Comparison of ENCODE assay signal across 16 cellular contexts in the genomic region with DNA sequence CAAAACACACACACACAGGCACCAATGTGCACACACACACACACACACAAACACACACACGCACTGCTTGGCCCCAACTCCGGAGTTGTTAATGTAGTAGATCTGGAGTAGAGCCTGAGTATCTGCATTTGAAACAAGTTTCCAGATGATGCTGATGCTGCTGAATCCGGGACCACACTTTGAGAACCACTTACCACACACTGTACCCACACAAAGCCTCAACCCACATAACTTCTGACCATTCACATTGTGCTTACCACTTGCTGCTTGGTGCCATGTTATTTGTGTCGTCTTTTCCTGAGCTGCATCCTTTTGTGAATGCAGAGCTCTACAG.
"Had no signal": no experiment of that assay in that cellular context is flagged by ENCODE, and none has a peak within 500 bp of the region (broad histone marks: within the 10 kb centered on the region; RNA-seq: fewer than 3 reads in every experiment).

No MANE protein-coding gene starts in this region.

- ATAC-seq: activated CD8-positive, alpha-beta memory T cell treated with anti-CD3 and anti-CD28 coated beads, Interleukin-2, amount 10 ng/mL, durations not matched to agents 7 days and 5 days; stimulated activated naive CD8-positive, alpha-beta T cell treated with anti-CD3 and anti-CD28 coated beads, Interleukin-15, amount 100 ng/mL, for 72 hours had no signal

- H3K4me3 Mint-ChIP-seq: activated CD8-positive, alpha-beta memory T cell treated with anti-CD3 and anti-CD28 coated beads, Interleukin-2, amount 10 ng/mL, durations not matched to agents 7 days and 5 days; activated naive CD4-positive, alpha-beta T cell treated with anti-CD3 and anti-CD28 coated beads, Interleukin-2, amount 50 U/mL, for 24 hours; activated T-cell treated with anti-CD3 and anti-CD28 coated beads, Interleukin-2, amount 50 U/mL, for 24 hours; stimulated activated naive CD8-positive, alpha-beta T cell treated with anti-CD3 and anti-CD28 coated beads, Interleukin-15, amount 100 ng/mL, for 72 hours had no signal

- DNase-seq: activated CD4-positive, alpha-beta T cell treated with anti-CD3 and anti-CD28 coated beads for 1 hour; activated CD4-positive, alpha-beta T cell treated with anti-CD3 and anti-CD28 coated beads, Interleukin-2, amount 50 U/mL, for 48 hours; activated CD8-positive, alpha-beta memory T cell treated with anti-CD3 and anti-CD28 coated beads, Interleukin-2, amount 10 ng/mL, durations not matched to agents 7 days and 5 days; activated effector memory CD4-positive, alpha-beta T cell treated with Interleukin-2 at 50 U/mL for 16 hours; activated T-cell treated with anti-CD3 and anti-CD28 coated beads, Interleukin-2, amount 50 U/mL, for 24 hours; amniotic stem cell; colonic mucosa; effector CD8-positive, alpha-beta T cell; gastrocnemius medialis; retina; stimulated activated CD4-positive, alpha-beta T cell treated with anti-CD3 and anti-CD28 coated beads, Interleukin-15, amount 100 ng/mL, for 24 hours; stimulated activated CD4-positive, alpha-beta T cell treated with anti-CD3 and anti-CD28 coated beads, Interleukin-4, amount 100 ng/mL, for 24 hours; stimulated activated naive CD8-positive, alpha-beta T cell treated with anti-CD3 and anti-CD28 coated beads, Interleukin-15, amount 100 ng/mL, for 72 hours; T-helper 9 cell; trophoblast cell had no signal

- H3K27me3 ChIP-seq: colonic mucosa, gastrocnemius medialis had no signal

- H3K4me1 Mint-ChIP-seq: activated naive CD4-positive, alpha-beta T cell treated with anti-CD3 and anti-CD28 coated beads, Interleukin-2, amount 50 U/mL, for 24 hours had no signal

- H3K27ac ChIP-seq: colonic mucosa had no signal

- H3K27ac Mint-ChIP-seq: activated CD8-positive, alpha-beta memory T cell treated with anti-CD3 and anti-CD28 coated beads, Interleukin-2, amount 10 ng/mL, durations not matched to agents 7 days and 5 days; activated naive CD4-positive, alpha-beta T cell treated with anti-CD3 and anti-CD28 coated beads, Interleukin-2, amount 50 U/mL, for 24 hours; stimulated activated naive CD8-positive, alpha-beta T cell treated with anti-CD3 and anti-CD28 coated beads, Interleukin-15, amount 100 ng/mL, for 72 hours had no signal

- H3K4me3 ChIP-seq: colonic mucosa, gastrocnemius medialis had no signal

- H3K36me3 ChIP-seq: colonic mucosa, gastrocnemius medialis had no signal

- H3K9me3 Mint-ChIP-seq: activated naive CD4-positive, alpha-beta T cell treated with anti-CD3 and anti-CD28 coated beads, Interleukin-2, amount 50 U/mL, for 24 hours; activated T-cell treated with anti-CD3 and anti-CD28 coated beads, Interleukin-2, amount 50 U/mL, for 24 hours; stimulated activated naive CD8-positive, alpha-beta T cell treated with anti-CD3 and anti-CD28 coated beads, Interleukin-15, amount 100 ng/mL, for 72 hours had no signal

- H3K9me3 ChIP-seq: colonic mucosa, gastrocnemius medialis had no signal

- H3K4me1 ChIP-seq: colonic mucosa had no signal

- H3K36me3 Mint-ChIP-seq: activated CD8-positive, alpha-beta memory T cell treated with anti-CD3 and anti-CD28 coated beads, Interleukin-2, amount 10 ng/mL, durations not matched to agents 7 days and 5 days had no signal

- H3K27me3 Mint-ChIP-seq: activated CD8-positive, alpha-beta memory T cell treated with anti-CD3 and anti-CD28 coated beads, Interleukin-2, amount 10 ng/mL, durations not matched to agents 7 days and 5 days; activated naive CD4-positive, alpha-beta T cell treated with anti-CD3 and anti-CD28 coated beads, Interleukin-2, amount 50 U/mL, for 24 hours; activated T-cell treated with anti-CD3 and anti-CD28 coated beads, Interleukin-2, amount 50 U/mL, for 24 hours; stimulated activated naive CD8-positive, alpha-beta T cell treated with anti-CD3 and anti-CD28 coated beads, Interleukin-15, amount 100 ng/mL, for 72 hours had no signal
